ENCODE assay signal across 1 cellular context in the genomic region with DNA sequence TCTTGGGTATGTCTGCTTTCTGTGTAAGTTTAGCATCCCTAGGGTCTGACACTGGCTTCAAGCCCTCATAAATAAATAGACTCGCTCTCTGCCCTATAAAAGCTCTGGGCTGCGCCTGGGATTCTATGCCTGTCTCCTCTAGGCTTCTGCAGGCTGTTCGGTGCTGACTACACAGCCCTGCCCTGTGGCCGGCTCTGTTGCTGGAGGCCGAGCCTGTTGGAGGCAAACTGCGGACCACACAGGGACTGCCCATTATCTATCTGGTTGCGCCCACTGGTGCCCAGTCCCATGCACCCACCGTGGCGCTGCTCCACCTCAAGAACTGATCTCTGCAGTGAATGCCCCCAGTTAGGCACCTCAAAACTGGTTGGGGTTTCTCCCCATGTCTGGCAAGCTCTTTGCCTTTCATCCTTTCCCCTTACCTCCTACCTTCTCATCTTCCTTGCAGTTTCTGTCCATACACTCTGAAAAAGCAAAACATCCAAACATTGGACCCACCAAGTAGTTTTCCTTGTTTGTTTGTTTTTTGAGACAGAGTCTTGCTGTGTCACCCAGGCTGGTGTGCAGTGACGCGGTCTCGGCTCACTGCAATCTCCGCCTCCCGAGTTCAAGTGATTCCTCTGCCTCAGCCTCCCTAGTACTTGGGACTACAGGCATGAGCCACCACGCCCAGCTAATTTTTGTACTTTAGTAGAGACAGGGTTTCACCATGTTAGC.
TF ChIP-seq lines count a peak whose summit lies in the region.

No MANE protein-coding gene starts in this region.

TF ChIP-seq in A549, 52 proteins besides CTCF, POLR2A, EP300 and RAD21 (continued from another document):
- TF ChIP-seq, protein P1, sequence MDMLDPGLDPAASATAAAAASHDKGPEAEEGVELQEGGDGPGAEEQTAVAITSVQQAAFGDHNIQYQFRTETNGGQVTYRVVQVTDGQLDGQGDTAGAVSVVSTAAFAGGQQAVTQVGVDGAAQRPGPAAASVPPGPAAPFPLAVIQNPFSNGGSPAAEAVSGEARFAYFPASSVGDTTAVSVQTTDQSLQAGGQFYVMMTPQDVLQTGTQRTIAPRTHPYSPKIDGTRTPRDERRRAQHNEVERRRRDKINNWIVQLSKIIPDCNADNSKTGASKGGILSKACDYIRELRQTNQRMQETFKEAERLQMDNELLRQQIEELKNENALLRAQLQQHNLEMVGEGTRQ (IDR thresholded peaks at IDR 0.05): no peak
- TF ChIP-seq SMC3 (IDR thresholded peaks at IDR 0.05): no peak
- TF ChIP-seq NR3C1 (IDR thresholded peaks at IDR 0.05): no peak
- TF ChIP-seq ZFP36 (IDR thresholded peaks at IDR 0.05; ENCODE audit: borderline replicate concordance, partially characterized antibody): no peak
- TF ChIP-seq JUNB (IDR thresholded peaks at IDR 0.05): no peak
- no peak for TF ChIP-seq HOXA7 (CRISPR knock-in tag; IDR thresholded peaks at IDR 0.05)
TF ChIP-seq in A549: peak in this region for 0.
